Comparison of ENCODE assay signal across 9 cellular contexts in genomic region chr1:110012100-110012499, GRCh38. TPM values are rescaled to one million over a fixed set of nuclear protein-coding genes. Genes with fewer than 3 reads are reported as not detected.
A peak's percentile ranks its signal among the peaks of the same experiment; 100 is the strongest.
DNase-seq lines count a peak whose midpoint lies in the region; ATAC-seq lines count a peak whose summit lies in the region.
"Had no signal": no experiment of that assay in that cellular context is flagged by ENCODE, and none has a peak within 500 bp of the region (broad histone marks: within the 10 kb centered on the region; RNA-seq: fewer than 3 reads in every experiment).

No MANE protein-coding gene starts in this region.

- H3K27ac ChIP-seq in layer of hippocampus (ENCODE audit: low read depth, low read length), result peak overlapping the region; percentile 56

- DNase-seq in OCI-M1 (lab: John Stamatoyannopoulos, UW) (no peak), NK-92 (lab: John Stamatoyannopoulos, UW; ENCODE audit: unreplicated experiment) (no peak), mucosa of gallbladder (ENCODE audit: low spot score) (no peak)
- DNase-seq in activated CD4-positive, alpha-beta T cell treated with anti-CD3 and anti-CD28 coated beads, Interleukin-2, amount 50 U/mL, for 4 hours, result no peak

- H3K27me3 ChIP-seq in layer of hippocampus (ENCODE audit: control insufficient read depth, insufficient read depth, low read length), result no peaks in the 10 kb centered on the region

- ATAC-seq in GM18520 (IDR thresholded peaks at IDR 0.05; ENCODE audit: unreplicated experiment) (peak; percentile 29), GM21528 (IDR thresholded peaks at IDR 0.05; ENCODE audit: low FRiP score, unreplicated experiment) (peak; percentile 71), HG03378 (IDR thresholded peaks at IDR 0.05; ENCODE audit: unreplicated experiment) (peak; percentile 65)

RNA-seq across cellular contexts. Expression of gene STRIP1, which starts 22.3 kb away (rescaled TPM):
- total RNA-seq in mucosa of gallbladder, result 39.4 TPM

RNA-seq across cellular contexts. Expression of gene AHCYL1, which starts 27.5 kb away (rescaled TPM):
- 166 TPM for total RNA-seq in mucosa of gallbladder

RNA-seq across cellular contexts. Expression of gene ALX3, which starts 58.4 kb away (rescaled TPM):
- total RNA-seq in mucosa of gallbladder, result not detected
- total RNA-seq: mononuclear cell had no signal
